ENCODE assay signal across 17 cellular contexts in genomic region chr5:65938256-65938655, GRCh38. TPM values are rescaled to one million over a fixed set of nuclear protein-coding genes. Genes with fewer than 3 reads are reported as not detected.
DNase-seq lines count a peak whose midpoint lies in the region; ATAC-seq, FAIRE-seq and TF ChIP-seq lines count a peak whose summit lies in the region.
"Had no signal": no experiment of that assay in that cellular context is flagged by ENCODE, and none has a peak within 500 bp of the region (broad histone marks: within the 10 kb centered on the region; RNA-seq: fewer than 3 reads in every experiment).

No MANE protein-coding gene starts in this region.

- H3K27me3 Mint-ChIP-seq in naive thymus-derived CD4-positive, alpha-beta T cell, result no peaks in the 10 kb centered on the region
- H3K27me3 Mint-ChIP-seq: activated CD4-positive, alpha-beta T cell treated with anti-CD3 and anti-CD28 coated beads, Interleukin-2, amount 10 ng/mL, durations not matched to agents 24 days and 14 days; activated T-helper 17 cell treated with anti-CD3 and anti-CD28 coated beads, Interleukin-2, amount 50 U/mL, for 72 hours; CD8-positive, alpha-beta memory T cell had no signal

- no peak for TF ChIP-seq POLR2A in HCT116 (IDR thresholded peaks at IDR 0.05; ENCODE audit: borderline replicate concordance, extremely low read depth, insufficient read depth, insufficient read length)
- TF ChIP-seq POLR2A in stomach (IDR thresholded peaks at IDR 0.05), result no peak

- CTCF ChIA-PET in HCT116 (lab: Charles Lee), result no interaction called here
- CTCF ChIA-PET in naive thymus-derived CD4-positive, alpha-beta T cell (lab: Charles Lee), result no interaction called here

- H4K20me1 ChIP-seq in HCT116 (ENCODE audit: insufficient read depth), result peaks cover 8% of the 10 kb centered on the region; the same call in 1 of the 2 replicates

- H3K79me2 ChIP-seq in HCT116 (ENCODE audit: insufficient read depth, low read length), result peaks cover 82% of the 10 kb centered on the region

- no peak for FAIRE-seq in D721Med (lab: Jason Lieb, UNC)
- FAIRE-seq: endometrium had no signal

- no peak for TF ChIP-seq RAD21 in HCT116 (IDR thresholded peaks at IDR 0.05; ENCODE audit: low read depth)

- no peak for TF ChIP-seq EP300 in stomach (IDR thresholded peaks at IDR 0.05)

- peak overlapping the region in 4 of 10 donors; percentile 10 to 54 (median 38) for H3K4me3 Mint-ChIP-seq in naive thymus-derived CD4-positive, alpha-beta T cell
- H3K4me3 Mint-ChIP-seq: activated CD4-positive, alpha-beta T cell treated with anti-CD3 and anti-CD28 coated beads, Interleukin-2, amount 10 ng/mL, durations not matched to agents 24 days and 14 days; activated T-helper 17 cell treated with anti-CD3 and anti-CD28 coated beads, Interleukin-2, amount 50 U/mL, for 72 hours; neural progenitor cell; T-helper 1 cell treated with Interleukin-12 subunit alpha and Interleukin-12 subunit beta and Interleukin-4 antibody, amounts not matched to agents 30 μg/mL and 1 μg/mL, for 36 hours had no signal

- H3K9me3 Mint-ChIP-seq in naive thymus-derived CD4-positive, alpha-beta T cell, result peaks cover 0 to 11% (median 0%) of the 10 kb centered on the region in 11 donors
- H3K9me3 Mint-ChIP-seq: activated CD4-positive, alpha-beta T cell treated with anti-CD3 and anti-CD28 coated beads, Interleukin-2, amount 10 ng/mL, durations not matched to agents 24 days and 14 days; activated T-helper 17 cell treated with anti-CD3 and anti-CD28 coated beads, Interleukin-2, amount 50 U/mL, for 72 hours; CD8-positive, alpha-beta memory T cell; T-helper 1 cell treated with Interleukin-12 subunit alpha and Interleukin-12 subunit beta and Interleukin-4 antibody, amounts not matched to agents 30 μg/mL and 1 μg/mL, for 36 hours had no signal

- H3K9me2 ChIP-seq in HCT116 (ENCODE audit: insufficient read depth), result no peaks in the 10 kb centered on the region

- intact Hi-C loops in HCT116 (cut with micrococcal nuclease) (no loop called here), head of caudate nucleus (cut with DNase I) (no loop called here), stomach (cut with DNase I; ENCODE audit: low total_unique reads) (no loop called here)
- intact Hi-C loops in naive thymus-derived CD4-positive, alpha-beta T cell (cut with micrococcal nuclease), result no loop called here

- ATAC-seq in GM19043 (IDR thresholded peaks at IDR 0.05; ENCODE audit: low read depth, unreplicated experiment), result peak; percentile 96
- ATAC-seq in HCT116, result no peak
- ATAC-seq in HG03175 (IDR thresholded peaks at IDR 0.05; ENCODE audit: unreplicated experiment), result peak; percentile 65
- ATAC-seq in naive thymus-derived CD4-positive, alpha-beta T cell, result no peak
- ATAC-seq: activated T-helper 17 cell treated with anti-CD3 and anti-CD28 coated beads, Interleukin-2, amount 50 U/mL, for 72 hours; heart left ventricle had no signal

- 87 to 97% (median 88%) methylated on average over 5 of the region's 5 CpGs for WGBS in stomach, 5 donors

- H2AFZ ChIP-seq in HCT116 (ENCODE audit: low read depth, low read length, poor library complexity, severe bottlenecking), result no peak overlapping the region
- H2AFZ ChIP-seq: neural progenitor cell had no signal

- H3K4me3 ChIP-seq in HCT116 (replicated peaks in 1 of 2; ENCODE audit: low read depth in 1 of 2, low read length in 2 of 2) (no peak overlapping the region), stomach (no peak overlapping the region)
- no peak overlapping the region for H3K4me3 ChIP-seq in naive thymus-derived CD4-positive, alpha-beta T cell (ENCODE audit: low read length)
- H3K4me3 ChIP-seq: heart left ventricle, neural progenitor cell, testis had no signal

- H3K27ac ChIP-seq in HCT116 (ENCODE audit: low read depth, low read length) (no peak overlapping the region), stomach (no peak overlapping the region)
- no peak overlapping the region for H3K27ac ChIP-seq in naive thymus-derived CD4-positive, alpha-beta T cell (ENCODE audit: low read depth, low read length)
- H3K27ac ChIP-seq: neural progenitor cell, testis had no signal

- peak overlapping the region in 7 of 9 donors; percentile 2 to 72 (median 55) for H3K27ac Mint-ChIP-seq in naive thymus-derived CD4-positive, alpha-beta T cell
- H3K27ac Mint-ChIP-seq: activated CD4-positive, alpha-beta T cell treated with anti-CD3 and anti-CD28 coated beads, Interleukin-2, amount 10 ng/mL, durations not matched to agents 24 days and 14 days; activated T-helper 17 cell treated with anti-CD3 and anti-CD28 coated beads, Interleukin-2, amount 50 U/mL, for 72 hours; neural progenitor cell; T-helper 1 cell treated with Interleukin-12 subunit alpha and Interleukin-12 subunit beta and Interleukin-4 antibody, amounts not matched to agents 30 μg/mL and 1 μg/mL, for 36 hours had no signal

- RAD21 ChIA-PET in HCT116 (lab: Charles Lee; ENCODE audit: low non-redundant PET in 1 of 2, low total read pairs in 2 of 2, uncharacterized antibody in 2 of 2, unreplicated experiment in 2 of 2), result no interaction called here

- DNase-seq in HCT116 (ENCODE audit: low read depth, low spot score) (no peak), D721Med (ENCODE audit: insufficient read length, low spot score) (no peak), DMS53 treated with DMSO at 0.1 percent for 48 hours (lab: John Stamatoyannopoulos, UW; ENCODE audit: unreplicated experiment) (no peak), head of caudate nucleus (no peak), stomach (no peak)
- DNase-seq in naive thymus-derived CD4-positive, alpha-beta T cell, result no peak
- DNase-seq: activated CD4-positive, alpha-beta T cell treated with anti-CD3 and anti-CD28 coated beads, Interleukin-2, amount 10 ng/mL, durations not matched to agents 24 days and 14 days; CD8-positive, alpha-beta memory T cell; heart left ventricle; NCI-H2227 treated with DMSO at 0.1 percent for 48 hours; testis had no signal

- H3K36me3 ChIP-seq in HCT116 (ENCODE audit: control insufficient read depth in 1 of 2, insufficient read depth in 2 of 2, low read length in 2 of 2), result no peaks in the 10 kb centered on the region
- H3K36me3 ChIP-seq in naive thymus-derived CD4-positive, alpha-beta T cell (ENCODE audit: control insufficient read depth in 2 of 3, insufficient read depth in 3 of 3, low read length in 3 of 3), result peaks cover 0 to 2% (median 0%) of the 10 kb centered on the region in 3 experiments
- H3K36me3 ChIP-seq in stomach, result no peaks in the 10 kb centered on the region
- H3K36me3 ChIP-seq: heart left ventricle had no signal

- POLR2A ChIA-PET in HCT116 (lab: Charles Lee), result no interaction called here
- POLR2A ChIA-PET in naive thymus-derived CD4-positive, alpha-beta T cell (lab: Charles Lee), result interaction anchor here (0.5 kb wide), 1 partner anchor 8 kb away, joined by 3 read pairs; no protein-coding TSS in a partner anchor

- TF ChIP-seq CTCF in HCT116 (IDR thresholded peaks at IDR 0.05 in 2 of 3, conservative IDR thresholded peaks at IDR 0.05 in 1 of 3; ENCODE audit: borderline replicate concordance in 1 of 3, insufficient read depth in 1 of 3, low read depth in 2 of 3, low read length in 2 of 3) (no peak), D721Med (IDR thresholded peaks at IDR 0.05; ENCODE audit: insufficient read depth, missing control alignments) (no peak), stomach (IDR thresholded peaks at IDR 0.05) (no peak)

- peak overlapping the region; percentile 61; the same call in 1 of the 2 replicates for H3K4me2 ChIP-seq in HCT116 (ENCODE audit: low read length)
- H3K4me2 ChIP-seq: neural progenitor cell had no signal

- peaks cover 19 to 77% (median 54%) of the 10 kb centered on the region in 7 donors for H3K4me1 Mint-ChIP-seq in naive thymus-derived CD4-positive, alpha-beta T cell
- H3K4me1 Mint-ChIP-seq: neural progenitor cell had no signal

- H3K4me1 ChIP-seq in HCT116 (ENCODE audit: control insufficient read depth in 1 of 2, insufficient read depth in 2 of 2, low read length in 2 of 2) (peaks cover 26 to 30% of the 10 kb centered on the region in 2 experiments), stomach (peaks cover 9 to 46% (median 24%) of the 10 kb centered on the region in 4 donors)
- peaks cover 18 to 24% of the 10 kb centered on the region in 2 donors for H3K4me1 ChIP-seq in naive thymus-derived CD4-positive, alpha-beta T cell (ENCODE audit: control insufficient read depth in 2 of 2, insufficient read depth in 2 of 2, low read length in 2 of 2)
- H3K4me1 ChIP-seq: neural progenitor cell, testis had no signal

- no TSS peak for BruUV-seq in HCT116 (replicated peaks; lab: Mats Ljungman, UMichigan)

- H3K9me3 ChIP-seq in HCT116 (ENCODE audit: control insufficient read depth in 1 of 2, insufficient read depth in 1 of 2, low read depth in 1 of 2, low read length in 2 of 2) (no peaks in the 10 kb centered on the region), stomach (no peaks in the 10 kb centered on the region)
- no peaks in the 10 kb centered on the region for H3K9me3 ChIP-seq in naive thymus-derived CD4-positive, alpha-beta T cell (ENCODE audit: control insufficient read depth in 2 of 3, low read length in 3 of 3)
- H3K9me3 ChIP-seq: heart left ventricle, testis had no signal

- H3K9ac ChIP-seq in HCT116 (ENCODE audit: low read length), result no peak overlapping the region
- H3K9ac ChIP-seq: neural progenitor cell had no signal

- no peaks in the 10 kb centered on the region for H3K27me3 ChIP-seq in HCT116 (ENCODE audit: insufficient read depth, low read length)
- no peaks in the 10 kb centered on the region for H3K27me3 ChIP-seq in naive thymus-derived CD4-positive, alpha-beta T cell (ENCODE audit: control insufficient read depth in 2 of 2, insufficient read depth in 2 of 2, low read length in 2 of 2)
- no peaks in the 10 kb centered on the region for H3K27me3 ChIP-seq in stomach
- H3K27me3 ChIP-seq: heart left ventricle, neural progenitor cell, testis had no signal

- peaks cover 0 to 39% (median 22%) of the 10 kb centered on the region in 5 donors for H3K36me3 Mint-ChIP-seq in naive thymus-derived CD4-positive, alpha-beta T cell

TF ChIP-seq in HCT116, 20 proteins besides CTCF, POLR2A, EP300 and RAD21 (continues in another document):
- no peak for TF ChIP-seq ELF1 (IDR thresholded peaks at IDR 0.05; ENCODE audit: borderline replicate concordance, low read depth)

RNA-seq across cellular contexts. Expression of gene ERBIN, which starts 11.9 kb away (rescaled TPM):
- total RNA-seq in HCT116 (2021; ENCODE audit: unreplicated experiment), result 57.4 TPM
- 10.5 and 11.8 TPM in 2 replicates for polyA plus RNA-seq in HCT116 (2012)
- 100 to 1,000 TPM in 4 of 5 experiments, 10 to 100 TPM in 1; 55.0 to 125 (median 113) TPM for total RNA-seq in naive thymus-derived CD4-positive, alpha-beta T cell
- polyA plus RNA-seq in naive thymus-derived CD4-positive, alpha-beta T cell, result 10 to 100 TPM; 45.1 to 60.5 TPM
- 100 to 1,000 TPM in 1 of 5 donors, 10 to 100 TPM in 4; 30.1 to 207 (median 62.6) TPM for total RNA-seq in stomach
- 10 to 100 TPM; 10.3 to 24.3 (median 15.3) TPM for polyA plus RNA-seq in stomach

Comparison
In these comparisons a context has a peak if more than half of its experiments do, and no peak if none do; other contexts are left out.
1. ATAC-seq: peak in GM19043 (single experiment) and HG03175 (single experiment); none in HCT116 (single experiment) and naive thymus-derived CD4-positive, alpha-beta T cell (single experiment).